ENCODE assay signal across 17 cellular contexts in genomic region chr20:4157516-4157915, GRCh38. TPM values are rescaled to one million over a fixed set of nuclear protein-coding genes. Genes with fewer than 3 reads are reported as not detected.
"Had no signal": no experiment of that assay in that cellular context is flagged by ENCODE, and none has a peak within 500 bp of the region (broad histone marks: within the 10 kb centered on the region; RNA-seq: fewer than 3 reads in every experiment).

No MANE protein-coding gene starts in this region.

- H3K4me3 ChIP-seq: ascending aorta, dorsolateral prefrontal cortex, gastrocnemius medialis, heart left ventricle, lung, upper lobe of left lung had no signal

- H3K27me3 ChIP-seq: ascending aorta, dorsolateral prefrontal cortex, gastrocnemius medialis, heart left ventricle, upper lobe of left lung had no signal

- H3K4me3 Mint-ChIP-seq: activated naive CD4-positive, alpha-beta T cell treated with anti-CD3 and anti-CD28 coated beads, Interleukin-2, amount 10 ng/mL, durations not matched to agents 7 days and 5 days; immature natural killer cell; naive thymus-derived CD4-positive, alpha-beta T cell; stimulated activated naive CD8-positive, alpha-beta T cell treated with anti-CD3 and anti-CD28 coated beads, Interleukin-15, amount 100 ng/mL, for 72 hours had no signal

- H3K4me1 ChIP-seq: gastrocnemius medialis had no signal

- H3K36me3 Mint-ChIP-seq: activated naive CD4-positive, alpha-beta T cell treated with anti-CD3 and anti-CD28 coated beads, Interleukin-2, amount 10 ng/mL, durations not matched to agents 7 days and 5 days; immature natural killer cell; naive thymus-derived CD4-positive, alpha-beta T cell had no signal

- H3K36me3 ChIP-seq: ascending aorta, gastrocnemius medialis, heart left ventricle, upper lobe of left lung had no signal

- DNase-seq: activated CD4-positive, alpha-beta T cell treated with anti-CD3 and anti-CD28 coated beads, Interleukin-2, amount 50 U/mL, for 1 hour; activated CD4-positive, CD25-positive, alpha-beta regulatory T cell; activated naive CD4-positive, alpha-beta T cell treated with anti-CD3 and anti-CD28 coated beads, Interleukin-2, amount 10 ng/mL, durations not matched to agents 7 days and 5 days; activated T-cell treated with anti-CD3 and anti-CD28 coated beads for 4 hours; erythroblast; gastrocnemius medialis; heart left ventricle; immature natural killer cell; naive thymus-derived CD4-positive, alpha-beta T cell; nucleus accumbens; stimulated activated CD4-positive, alpha-beta T cell treated with anti-CD3 and anti-CD28 coated beads, Interleukin-1b, Interleukin-23, amount 100 ng/mL, for 48 hours; stimulated activated naive CD8-positive, alpha-beta T cell treated with anti-CD3 and anti-CD28 coated beads, Interleukin-15, amount 100 ng/mL, for 72 hours; upper lobe of left lung had no signal

- ATAC-seq: gastrocnemius medialis; heart left ventricle; naive thymus-derived CD4-positive, alpha-beta T cell; sciatic nerve; stimulated activated naive CD8-positive, alpha-beta T cell treated with anti-CD3 and anti-CD28 coated beads, Interleukin-15, amount 100 ng/mL, for 72 hours had no signal

- H3K27ac Mint-ChIP-seq: activated naive CD4-positive, alpha-beta T cell treated with anti-CD3 and anti-CD28 coated beads, Interleukin-2, amount 10 ng/mL, durations not matched to agents 7 days and 5 days; immature natural killer cell; naive thymus-derived CD4-positive, alpha-beta T cell; stimulated activated naive CD8-positive, alpha-beta T cell treated with anti-CD3 and anti-CD28 coated beads, Interleukin-15, amount 100 ng/mL, for 72 hours had no signal

- H3K9me3 Mint-ChIP-seq: activated naive CD4-positive, alpha-beta T cell treated with anti-CD3 and anti-CD28 coated beads, Interleukin-2, amount 10 ng/mL, durations not matched to agents 7 days and 5 days; immature natural killer cell; naive thymus-derived CD4-positive, alpha-beta T cell; stimulated activated naive CD8-positive, alpha-beta T cell treated with anti-CD3 and anti-CD28 coated beads, Interleukin-15, amount 100 ng/mL, for 72 hours had no signal

- H3K9me3 ChIP-seq: ascending aorta, gastrocnemius medialis, heart left ventricle, upper lobe of left lung had no signal

- H3K27ac ChIP-seq: ascending aorta, gastrocnemius medialis, heart left ventricle, upper lobe of left lung had no signal

RNA-seq across cellular contexts. Expression of gene SMOX, which starts 8.9 kb away (rescaled TPM):
- polyA plus RNA-seq: naive thymus-derived CD4-positive, alpha-beta T cell had no signal
